ENCODE assay signal across 16 cellular contexts in the genomic region with DNA sequence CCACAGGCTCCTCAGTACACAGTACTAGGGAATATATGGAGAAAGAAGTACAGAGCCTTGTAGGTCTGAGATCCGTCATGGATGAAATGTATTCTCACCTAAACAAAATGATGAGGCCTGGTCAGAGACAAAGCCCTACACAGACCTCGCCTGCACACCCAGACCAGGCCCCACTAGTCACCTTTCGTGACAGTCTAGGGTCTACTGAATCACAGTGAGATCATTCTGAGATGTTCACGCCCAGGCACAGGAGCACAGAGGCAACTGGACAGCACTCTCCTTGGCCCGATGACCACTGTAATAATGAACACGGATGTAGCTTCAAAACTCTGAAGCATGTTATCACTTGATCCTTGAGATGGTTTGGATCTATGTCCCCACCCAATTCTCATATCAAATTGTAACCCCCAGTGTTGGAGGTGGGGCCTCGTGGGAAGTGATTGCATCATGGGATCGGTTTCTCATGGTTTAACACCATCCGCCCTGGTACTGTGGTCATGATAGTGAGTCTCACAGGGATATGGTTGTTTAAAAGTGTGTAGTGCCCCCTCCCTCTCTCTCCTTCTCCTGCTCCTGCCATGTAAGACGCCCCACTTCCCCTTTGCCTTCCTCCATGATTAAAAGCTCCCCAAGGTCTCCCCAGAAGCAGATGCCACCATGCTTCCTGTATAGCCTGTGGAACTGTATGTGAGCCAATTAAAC. TPM values are rescaled to one million over a fixed set of nuclear protein-coding genes. Genes with fewer than 3 reads are reported as not detected.
DNase-seq lines count a peak whose midpoint lies in the region; ATAC-seq, FAIRE-seq and TF ChIP-seq lines count a peak whose summit lies in the region.
"Had no signal": no experiment of that assay in that cellular context is flagged by ENCODE, and none has a peak within 500 bp of the region (broad histone marks: within the 10 kb centered on the region; RNA-seq: fewer than 3 reads in every experiment).

No MANE protein-coding gene starts in this region.

- no peak for DNase-seq in T-helper 1 cell
- DNase-seq in HTR-8/SVneo (ENCODE audit: insufficient read length, low spot score), result no peak
- no peak for DNase-seq in activated T-helper 1 cell treated with anti-CD3 and anti-CD28 coated beads, Interleukin-12 subunit alpha, Interleukin-12 subunit beta, Interleukin-2, Interleukin-4 antibody, amounts not matched to agents 30 ng/mL and 10 ng/mL and 1 ng/mL, durations not matched to agents 14 hours and 24 hours and 36 hours (ENCODE audit: low spot score)
- DNase-seq in osteocyte (ENCODE audit: extremely low spot score, unreplicated experiment), result no peak
- DNase-seq in putamen (ENCODE audit: low spot score), result no peak
- DNase-seq in DMS53 (lab: John Stamatoyannopoulos, UW), result no peak
- DNase-seq: NCI-H2171, right cardiac atrium, T1000, thyroid gland had no signal

- WGBS in gastroesophageal sphincter (ENCODE audit: low coverage in 1 of 2), 2 donors, result 88 to 89% methylated on average over 5 to 8 of the region's 10 CpGs

- peaks cover 35% of the 10 kb centered on the region for H3K36me3 Mint-ChIP-seq in T-helper 1 cell treated with Interleukin-12 subunit alpha and Interleukin-12 subunit beta and Interleukin-4 antibody, amounts not matched to agents 30 μg/mL and 1 μg/mL, for 36 hours (ENCODE audit: low read depth)
- peaks cover 38% of the 10 kb centered on the region for H3K36me3 Mint-ChIP-seq in activated T-helper 1 cell treated with anti-CD3 and anti-CD28 coated beads, Interleukin-12 subunit alpha, Interleukin-12 subunit beta, Interleukin-2, Interleukin-4 antibody, amounts not matched to agents 30 ng/mL and 10 ng/mL and 1 ng/mL, durations not matched to agents 14 hours and 24 hours and 36 hours (ENCODE audit: low read depth)
- peaks cover 2% of the 10 kb centered on the region for H3K36me3 Mint-ChIP-seq in osteocyte (ENCODE audit: unreplicated experiment)

- ATAC-seq in gastroesophageal sphincter, result no peak

- H3K27ac Mint-ChIP-seq in T-helper 1 cell treated with Interleukin-12 subunit alpha and Interleukin-12 subunit beta and Interleukin-4 antibody, amounts not matched to agents 30 μg/mL and 1 μg/mL, for 36 hours, result peak overlapping the region; percentile 28
- peak overlapping the region; percentile 85 for H3K27ac Mint-ChIP-seq in activated T-helper 1 cell treated with anti-CD3 and anti-CD28 coated beads, Interleukin-12 subunit alpha, Interleukin-12 subunit beta, Interleukin-2, Interleukin-4 antibody, amounts not matched to agents 30 ng/mL and 10 ng/mL and 1 ng/mL, durations not matched to agents 14 hours and 24 hours and 36 hours
- H3K27ac Mint-ChIP-seq in osteocyte (ENCODE audit: unreplicated experiment), result peak overlapping the region; percentile 67
- H3K27ac Mint-ChIP-seq: nephron had no signal

- no peaks in the 10 kb centered on the region for H3K27me3 Mint-ChIP-seq in T-helper 1 cell treated with Interleukin-12 subunit alpha and Interleukin-12 subunit beta and Interleukin-4 antibody, amounts not matched to agents 30 μg/mL and 1 μg/mL, for 36 hours (ENCODE audit: low read depth)
- H3K27me3 Mint-ChIP-seq in activated T-helper 1 cell treated with anti-CD3 and anti-CD28 coated beads, Interleukin-12 subunit alpha, Interleukin-12 subunit beta, Interleukin-2, Interleukin-4 antibody, amounts not matched to agents 30 ng/mL and 10 ng/mL and 1 ng/mL, durations not matched to agents 14 hours and 24 hours and 36 hours (ENCODE audit: insufficient read depth), result no peaks in the 10 kb centered on the region
- H3K27me3 Mint-ChIP-seq in osteocyte (ENCODE audit: unreplicated experiment), result no peaks in the 10 kb centered on the region

- no peak overlapping the region for H3K27ac ChIP-seq in gastroesophageal sphincter
- H3K27ac ChIP-seq: HL-60, thyroid gland had no signal

- H3K4me1 ChIP-seq in gastroesophageal sphincter, result no peaks in the 10 kb centered on the region
- H3K4me1 ChIP-seq: thyroid gland had no signal

- TF ChIP-seq POLR2A in gastroesophageal sphincter (IDR thresholded peaks at IDR 0.05), result no peak

- no peaks in the 10 kb centered on the region for H3K9me3 Mint-ChIP-seq in T-helper 1 cell treated with Interleukin-12 subunit alpha and Interleukin-12 subunit beta and Interleukin-4 antibody, amounts not matched to agents 30 μg/mL and 1 μg/mL, for 36 hours
- peaks cover 3% of the 10 kb centered on the region for H3K9me3 Mint-ChIP-seq in activated T-helper 1 cell treated with anti-CD3 and anti-CD28 coated beads, Interleukin-12 subunit alpha, Interleukin-12 subunit beta, Interleukin-2, Interleukin-4 antibody, amounts not matched to agents 30 ng/mL and 10 ng/mL and 1 ng/mL, durations not matched to agents 14 hours and 24 hours and 36 hours
- no peaks in the 10 kb centered on the region for H3K9me3 Mint-ChIP-seq in osteocyte (ENCODE audit: unreplicated experiment)
- H3K9me3 Mint-ChIP-seq: nephron had no signal

- H3K27me3 ChIP-seq in gastroesophageal sphincter, result no peaks in the 10 kb centered on the region
- H3K27me3 ChIP-seq: thyroid gland had no signal

- H3K9me3 ChIP-seq in gastroesophageal sphincter, result no peaks in the 10 kb centered on the region
- H3K9me3 ChIP-seq: thyroid gland had no signal

- intact Hi-C loops in activated T-helper 1 cell treated with anti-CD3 and anti-CD28 coated beads, Interleukin-12 subunit alpha, Interleukin-12 subunit beta, Interleukin-2, Interleukin-4 antibody, amounts not matched to agents 30 ng/mL and 10 ng/mL and 1 ng/mL, durations not matched to agents 14 hours and 24 hours and 36 hours (cut with micrococcal nuclease), result loop anchor here (2.0 kb wide), 1 partner anchor 14 kb away; no protein-coding TSS in a partner anchor

- no peaks in the 10 kb centered on the region for H3K36me3 ChIP-seq in gastroesophageal sphincter
- H3K36me3 ChIP-seq: thyroid gland had no signal

- no peak for TF ChIP-seq EP300 in gastroesophageal sphincter (IDR thresholded peaks at IDR 0.05)

- TF ChIP-seq CTCF in osteocyte (IDR thresholded peaks at IDR 0.05) (no peak), gastroesophageal sphincter (IDR thresholded peaks at IDR 0.05) (no peak)

- peak overlapping the region; percentile 38 for H3K4me3 Mint-ChIP-seq in T-helper 1 cell treated with Interleukin-12 subunit alpha and Interleukin-12 subunit beta and Interleukin-4 antibody, amounts not matched to agents 30 μg/mL and 1 μg/mL, for 36 hours
- peak overlapping the region; percentile 28 for H3K4me3 Mint-ChIP-seq in activated T-helper 1 cell treated with anti-CD3 and anti-CD28 coated beads, Interleukin-12 subunit alpha, Interleukin-12 subunit beta, Interleukin-2, Interleukin-4 antibody, amounts not matched to agents 30 ng/mL and 10 ng/mL and 1 ng/mL, durations not matched to agents 14 hours and 24 hours and 36 hours
- no peak overlapping the region for H3K4me3 Mint-ChIP-seq in osteocyte (ENCODE audit: unreplicated experiment)
- H3K4me3 Mint-ChIP-seq: nephron had no signal

- H3K4me3 ChIP-seq in gastroesophageal sphincter, result no peak overlapping the region
- H3K4me3 ChIP-seq: thyroid gland had no signal

- FAIRE-seq in HTR-8/SVneo (lab: Jason Lieb, UNC), result peak; percentile 28
- FAIRE-seq: A204.1, bronchial epithelial cell had no signal

- H3K4me1 Mint-ChIP-seq in T-helper 1 cell treated with Interleukin-12 subunit alpha and Interleukin-12 subunit beta and Interleukin-4 antibody, amounts not matched to agents 30 μg/mL and 1 μg/mL, for 36 hours (ENCODE audit: low read depth), result peaks cover 52% of the 10 kb centered on the region
- H3K4me1 Mint-ChIP-seq in activated T-helper 1 cell treated with anti-CD3 and anti-CD28 coated beads, Interleukin-12 subunit alpha, Interleukin-12 subunit beta, Interleukin-2, Interleukin-4 antibody, amounts not matched to agents 30 ng/mL and 10 ng/mL and 1 ng/mL, durations not matched to agents 14 hours and 24 hours and 36 hours (ENCODE audit: low read depth), result peaks cover 76% of the 10 kb centered on the region
- peaks cover 28% of the 10 kb centered on the region for H3K4me1 Mint-ChIP-seq in osteocyte (ENCODE audit: unreplicated experiment)

RNA-seq across cellular contexts. Expression of a gene that starts 15.1 kb away (rescaled TPM):
- 144 and 159 TPM in 2 replicates for total RNA-seq in activated T-helper 1 cell treated with anti-CD3 and anti-CD28 coated beads, Interleukin-12 subunit alpha, Interleukin-12 subunit beta, Interleukin-2, Interleukin-4 antibody, amounts not matched to agents 30 ng/mL and 10 ng/mL and 1 ng/mL, durations not matched to agents 14 hours and 24 hours and 36 hours
- 13.1 and 15.2 TPM in 2 replicates for total RNA-seq in osteocyte
- 10 to 100 TPM in 2 of 4 donors, 1 to 10 TPM in 2; 3.6 to 12.6 (median 7.3) TPM for total RNA-seq in gastroesophageal sphincter

Comparison
In these comparisons a context has a peak if more than half of its experiments do, and no peak if none do; other contexts are left out.
1. H3K27ac Mint-ChIP-seq: peak in every context shown above with its lines; median percentile 85 in activated T-helper 1 cell treated with anti-CD3 and anti-CD28 coated beads, Interleukin-12 subunit alpha, Interleukin-12 subunit beta, Interleukin-2, Interleukin-4 antibody, amounts not matched to agents 30 ng/mL and 10 ng/mL and 1 ng/mL, durations not matched to agents 14 hours and 24 hours and 36 hours; 67 in osteocyte; 28 in T-helper 1 cell treated with Interleukin-12 subunit alpha and Interleukin-12 subunit beta and Interleukin-4 antibody, amounts not matched to agents 30 μg/mL and 1 μg/mL, for 36 hours.